In the genomic region with DNA sequence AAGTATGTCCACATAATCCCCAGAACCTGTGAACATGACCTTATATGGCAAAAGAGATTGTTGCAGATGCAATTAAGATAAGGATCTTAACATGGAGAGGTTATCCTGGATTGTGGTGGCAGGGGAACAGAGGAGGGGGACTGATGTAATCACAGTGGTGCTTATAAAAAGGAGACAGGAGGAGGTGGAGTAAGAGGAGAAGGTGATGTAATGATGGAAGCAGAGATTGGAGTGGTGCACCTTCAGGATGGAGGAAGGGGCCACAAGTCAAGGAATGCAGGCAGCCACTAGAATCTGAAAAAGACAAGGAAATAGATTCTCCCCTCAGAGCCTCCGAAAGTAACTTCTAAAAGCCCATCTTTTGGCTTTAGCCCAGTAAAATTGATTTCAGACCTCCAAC, we compare ENCODE assay signal across 32 cellular contexts.
"Had no signal": no experiment of that assay in that cellular context is flagged by ENCODE, and none has a peak within 500 bp of the region (broad histone marks: within the 10 kb centered on the region; RNA-seq: fewer than 3 reads in every experiment).

No MANE protein-coding gene starts in this region.

- H3K4me1 ChIP-seq: adrenal gland, ascending aorta, body of pancreas, breast epithelium had no signal

- FAIRE-seq: bronchial epithelial cell, colon had no signal

- ATAC-seq: activated naive CD4-positive, alpha-beta T cell treated with anti-CD3 and anti-CD28 coated beads, Interleukin-2, amount 50 U/mL, for 72 hours; activated naive CD8-positive, alpha-beta T cell treated with anti-CD3 and anti-CD28 coated beads, Interleukin-2, amount 50 U/mL, for 24 hours; activated T-cell treated with anti-CD3 and anti-CD28 coated beads, Interleukin-2, amount 50 U/mL, for 4 hours; activated T-cell treated with anti-CD3 and anti-CD28 coated beads, Interleukin-2, amount 50 U/mL, for 72 hours; activated T-helper 17 cell treated with anti-CD3 and anti-CD28 coated beads, Interleukin-2, amount 50 U/mL, for 72 hours; body of pancreas had no signal

- H3K4me3 ChIP-seq: adrenal gland, ascending aorta, body of pancreas, breast epithelium, cardiac muscle cell had no signal

- H3K9me3 ChIP-seq: adrenal gland, ascending aorta, body of pancreas had no signal

- H3K27ac ChIP-seq: adrenal gland, ascending aorta, body of pancreas, brain microvascular endothelial cell, breast epithelium, cardiac muscle cell had no signal

- H3K36me3 ChIP-seq: adrenal gland, ascending aorta, brain microvascular endothelial cell, breast epithelium, cardiac muscle cell had no signal

- DNase-seq: activated effector memory CD4-positive, alpha-beta T cell treated with anti-CD3 and anti-CD28 coated beads, Interleukin-2, amount 50 U/mL, for 16 hours; activated effector memory CD4-positive, alpha-beta T cell treated with Interleukin-2 at 50 U/mL for 16 hours; activated gamma-delta T cell; activated gamma-delta T cell treated with Interleukin-2 at 50 U/mL for 16 hours; activated naive CD4-positive, alpha-beta T cell; activated naive CD4-positive, alpha-beta T cell treated with anti-CD3 and anti-CD28 coated beads for 36 hours; activated naive CD4-positive, alpha-beta T cell treated with anti-CD3 and anti-CD28 coated beads, Interleukin-2, amount 10 ng/mL, durations not matched to agents 7 days and 5 days; activated naive CD4-positive, alpha-beta T cell treated with anti-CD3 and anti-CD28 coated beads, Interleukin-2, amount 50 U/mL, for 16 hours; activated naive CD4-positive, alpha-beta T cell treated with Interleukin-2 at 50 U/mL for 16 hours; activated naive CD8-positive, alpha-beta T cell treated with anti-CD3 and anti-CD28 coated beads for 36 hours; activated naive CD8-positive, alpha-beta T cell treated with anti-CD3 and anti-CD28 coated beads, Interleukin-2, amount 10 ng/mL, durations not matched to agents 7 days and 5 days; activated naive CD8-positive, alpha-beta T cell treated with anti-CD3 and anti-CD28 coated beads, Interleukin-2, amount 50 U/mL, for 24 hours; activated T-cell treated with anti-CD3 and anti-CD28 coated beads, Interleukin-2, amount 50 U/mL, for 4 hours; activated T-cell treated with anti-CD3 and anti-CD28 coated beads, Interleukin-2, amount 50 U/mL, for 48 hours; activated T-cell treated with anti-CD3 and anti-CD28 coated beads, Interleukin-2, amount 50 U/mL, for 72 hours; adrenal gland; amniotic stem cell; amygdala; anterior cingulate cortex; aorta; body of pancreas; brain microvascular endothelial cell; caudate nucleus; central memory CD4-positive, alpha-beta T cell; cerebellar nuclear complex had no signal
